Comparison of ENCODE assay signal across 8 cellular contexts in the genomic region with DNA sequence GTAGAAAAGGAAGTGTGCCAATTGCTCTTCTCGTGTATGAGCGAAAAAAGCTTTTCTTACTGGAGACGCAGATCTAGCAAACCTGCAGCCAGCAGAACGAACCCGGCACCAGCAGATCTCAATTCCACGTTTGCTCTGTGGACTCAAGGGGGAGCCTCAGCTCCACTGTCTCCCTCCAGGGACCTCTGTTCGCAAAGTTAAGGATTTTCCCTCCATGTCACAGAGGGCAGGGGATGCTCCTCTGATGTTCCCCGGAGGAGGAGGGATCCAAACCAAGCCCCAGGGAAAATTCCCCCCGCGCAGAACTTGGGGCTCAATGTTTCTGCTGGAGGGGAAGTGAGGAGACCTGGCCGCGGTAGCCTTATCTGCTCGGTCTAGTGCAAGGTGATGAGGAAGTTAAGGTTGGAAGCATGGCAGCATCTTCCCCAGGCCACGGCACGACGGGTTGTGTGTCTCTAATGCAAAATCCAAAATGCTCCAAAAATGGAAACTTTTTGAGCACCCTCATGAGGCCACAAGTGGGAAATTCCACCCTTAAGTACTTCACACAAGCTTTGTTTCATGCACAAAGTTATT. TPM values are rescaled to one million over a fixed set of nuclear protein-coding genes. Genes with fewer than 3 reads are reported as not detected.
DNase-seq lines count a peak whose midpoint lies in the region; ATAC-seq, FAIRE-seq and TF ChIP-seq lines count a peak whose summit lies in the region.

No MANE protein-coding gene starts in this region.

- no peaks in the 10 kb centered on the region for H3K79me2 ChIP-seq in H1 (ENCODE audit: control insufficient read depth in 1 of 2, insufficient read depth in 2 of 2, low read length in 2 of 2)

- H3K4me1 Mint-ChIP-seq in nephron progenitor cell: peaks cover 51% of the 10 kb centered on the region

- no peak for FAIRE-seq in H1 (lab: Jason Lieb, UNC)

- H3K9ac ChIP-seq in H1 (replicated peaks in 1 of 4; ENCODE audit: extremely low read depth in 1 of 4, low read depth in 3 of 4, low read length in 3 of 4): no peak overlapping the region

- CTCF ChIA-PET in H1 (lab: Charles Lee; ENCODE audit: partially characterized antibody): interaction anchor here (0.6 to 3.4 kb wide), 47 partner anchors 9 to 151 kb away, joined by 3 to 27 read pairs (median 4); partner anchors contain the start of gene TTYH3

- H4K20me1 ChIP-seq in H1 (replicated peaks in 1 of 2; ENCODE audit: control insufficient read depth in 1 of 2, insufficient read depth in 2 of 2, low read length in 2 of 2): peaks cover 0 to 4% of the 10 kb centered on the region in 2 experiments

- H4K91ac ChIP-seq in H1 (replicated peaks; ENCODE audit: insufficient read length, low read length): no peak overlapping the region

- no peak overlapping the region for H2AFZ ChIP-seq in H1 (ENCODE audit: low read length)

- no peak for TF ChIP-seq EP300 in H1 (IDR thresholded peaks at IDR 0.05; ENCODE audit: borderline replicate concordance in 1 of 2, low read depth in 2 of 2, low read length in 2 of 2)

- H2BK5ac ChIP-seq in H1 (ENCODE audit: low read depth, low read length): no peak overlapping the region

- 74% methylated on average over 16 of the region's 16 CpGs; no CpG with 5 or more reads in 1 of the 2 experiments for WGBS in H1 (ENCODE audit: extremely low coverage in 1 of 2, insufficient coverage in 1 of 2, insufficient read length in 1 of 2, insufficient replicate concordance in 2 of 2, low coverage in 1 of 2, low lambda C conversion rate in 2 of 2, missing lambda C conversion rate in 1 of 2), 2 experiments

- no peak overlapping the region for H3K4me3 Mint-ChIP-seq in nephron progenitor cell

- H2BK20ac ChIP-seq in H1 (ENCODE audit: low read length): no peak overlapping the region

- H3K14ac ChIP-seq in H1 (ENCODE audit: insufficient read length): no peak overlapping the region

- ATAC-seq in GM18498 (IDR thresholded peaks at IDR 0.05; ENCODE audit: unreplicated experiment) (no peak), GM18520 (IDR thresholded peaks at IDR 0.05; ENCODE audit: unreplicated experiment) (no peak)

- peaks cover 0 to 6% (median 2%) of the 10 kb centered on the region in 4 experiments; a peak in 4 of 7 replicates for H3K4me1 ChIP-seq in H1 (replicated peaks in 1 of 4; ENCODE audit: control insufficient read depth in 3 of 4, insufficient read depth in 4 of 4, low read length in 3 of 4)

- TF ChIP-seq POLR2A in H1 (IDR thresholded peaks at IDR 0.05; ENCODE audit: control extremely low read depth in 1 of 2, low read depth in 2 of 2, low read length in 2 of 2): no peak

- peak; percentile 24 for DNase-seq in COLO668 (lab: John Stamatoyannopoulos, UW; ENCODE audit: unreplicated experiment)
- peak; percentile 14 for DNase-seq in NCI-H1092 (lab: John Stamatoyannopoulos, UW)
- peak; percentile 31 to 71 for DNase-seq in H1 (ENCODE audit: low read depth in 1 of 2, low spot score in 2 of 2)
- peak; percentile 36 for DNase-seq in nephron progenitor cell
- DNase-seq in NCI-H1436 (lab: John Stamatoyannopoulos, UW): no peak
- DNase-seq in RKO (ENCODE audit: low spot score): no peak

- no peak overlapping the region for H3K27ac Mint-ChIP-seq in nephron progenitor cell

- H3K36me3 Mint-ChIP-seq in nephron progenitor cell (ENCODE audit: low read depth): peaks cover 15% of the 10 kb centered on the region

- H3K23ac ChIP-seq in H1 (ENCODE audit: insufficient read length): no peak overlapping the region

- H3K36me3 ChIP-seq in H1 (ENCODE audit: control insufficient read depth in 2 of 4, insufficient read depth in 4 of 4, low read length in 3 of 4): no peaks in the 10 kb centered on the region

- peak; percentile 91 to 94 for TF ChIP-seq RAD21 in H1 (IDR thresholded peaks at IDR 0.05 in 1 of 2, conservative IDR thresholded peaks at IDR 0.05 in 1 of 2; ENCODE audit: low read depth in 2 of 2, low read length in 2 of 2)

- no peak overlapping the region for H3K18ac ChIP-seq in H1 (ENCODE audit: extremely low read depth, low read length)

- no peak overlapping the region for H3K27ac ChIP-seq in H1 (ENCODE audit: low read depth, low read length)

- TF ChIP-seq CTCF in H1 (IDR thresholded peaks at IDR 0.05; ENCODE audit: control extremely low read depth in 1 of 3, insufficient read depth in 1 of 3, low read depth in 1 of 3, low read length in 3 of 3) (peak; percentile 72 to 83 (median 77)), nephron progenitor cell (IDR thresholded peaks at IDR 0.05) (peak; percentile 33)

- peaks cover 3% of the 10 kb centered on the region for H3K27me3 Mint-ChIP-seq in nephron progenitor cell (ENCODE audit: low read depth, poor library complexity)

- H2BK12ac ChIP-seq in H1 (ENCODE audit: low read depth, low read length): no peak overlapping the region

- 0 out of 2 replicates have a peak overlapping the region, but pooled peaks have one; percentile 31 for H2BK15ac ChIP-seq in H1 (ENCODE audit: low read length)

- no peak overlapping the region for H3K4ac ChIP-seq in H1 (replicated peaks; ENCODE audit: insufficient read length, low read depth, low read length)

- H3K9me3 Mint-ChIP-seq in nephron progenitor cell: no peaks in the 10 kb centered on the region

- peaks cover 4% of the 10 kb centered on the region for H3K79me1 ChIP-seq in H1 (ENCODE audit: low read depth, low read length)

- no peaks in the 10 kb centered on the region for H3K27me3 ChIP-seq in H1 (replicated peaks in 1 of 4; ENCODE audit: control insufficient read depth in 3 of 4, extremely low read depth in 1 of 4, insufficient read depth in 3 of 4, low read length in 3 of 4)

- no peaks in the 10 kb centered on the region for H3K9me3 ChIP-seq in H1 (ENCODE audit: insufficient read depth in 2 of 2, low read depth in 1 of 2, low read length in 1 of 2)

- POLR2A ChIA-PET in H1 (lab: Charles Lee; ENCODE audit: partially characterized antibody): interaction anchor here (0.8 to 1.6 kb wide), 4 partner anchors 12 to 44 kb away, joined by 3 to 4 read pairs (median 3); partner anchors contain the start of gene BRAT1

- no peaks in the 10 kb centered on the region; the same call in 1 of the 2 replicates for H3K23me2 ChIP-seq in H1 (ENCODE audit: low read depth, low read length)

- no peak overlapping the region for H4K5ac ChIP-seq in H1 (ENCODE audit: insufficient read length, low read depth, low read length)

- no peak overlapping the region for H3K4me2 ChIP-seq in H1 (ENCODE audit: insufficient read depth in 1 of 2, low read depth in 2 of 2, low read length in 2 of 2)

- H2BK120ac ChIP-seq in H1 (replicated peaks; ENCODE audit: low read depth, low read length): no peak overlapping the region

- no peak overlapping the region for H4K8ac ChIP-seq in H1 (ENCODE audit: extremely low read depth, insufficient read depth, low read length)

- H2AK5ac ChIP-seq in H1 (ENCODE audit: low read depth, low read length): no peak overlapping the region

- H3K56ac ChIP-seq in H1 (replicated peaks; ENCODE audit: insufficient read length, low read depth, low read length): no peak overlapping the region

- no peak overlapping the region for H3K4me3 ChIP-seq in H1 (ENCODE audit: extremely low read depth in 1 of 4, insufficient read depth in 2 of 4, low read depth in 3 of 4, low read length in 4 of 4)

TF ChIP-seq in H1, 55 proteins besides CTCF, POLR2A, EP300 and RAD21:
- TF ChIP-seq ZNF274 (IDR thresholded peaks at IDR 0.05; ENCODE audit: borderline replicate concordance, extremely low read depth, low read length): no peak
- TF ChIP-seq CBX8 (IDR thresholded peaks at IDR 0.05; ENCODE audit: borderline replicate concordance, low read depth, low read length): no peak
- peak; percentile 36; the same call in 1 of the 2 replicates for TF ChIP-seq GABPA (IDR thresholded peaks at IDR 0.05; ENCODE audit: borderline replicate concordance, insufficient read depth, low read length)

RNA-seq across cellular contexts. Expression of gene IQCE, which starts 9.0 kb away (rescaled TPM):
- total RNA-seq in H1 (2021; fragmentation: NEBNext Ultra II Directional; extraction: Animal tissue kit (Norgen Biotek cat#: 25700)): 4.9 and 5.7 TPM in 2 replicates
- 2.2 and 3.1 TPM in 2 replicates for polyA plus RNA-seq in H1 (2011; rRNA removed)
- polyA plus RNA-seq in H1 (2011; cell fraction: cytosol; rRNA removed): 3.1 TPM
- polyA plus RNA-seq in H1 (2011; cell fraction: nucleus; rRNA removed): 7.4 TPM
- 3.0 to 4.0 TPM (median 3.7 TPM) in 4 replicates for polyA plus RNA-seq in H1 (2012, experiment 1 of 2)
- polyA plus RNA-seq in H1 (2012, experiment 2 of 2): 2.0 TPM
- 2.6 TPM for polyA plus RNA-seq in H1 (2013, experiment 1 of 2)
- polyA plus RNA-seq in H1 (2013, experiment 2 of 2): 2.5 TPM
- polyA minus RNA-seq in H1 (2011; rRNA and poly(A)+ RNA removed): 2.8 and 3.1 TPM in 2 replicates
- 2.8 TPM for polyA minus RNA-seq in H1 (2011; cell fraction: cytosol; rRNA and poly(A)+ RNA removed)
- 6.4 TPM for polyA minus RNA-seq in H1 (2011; cell fraction: nucleus; rRNA and poly(A)+ RNA removed)

RNA-seq across cellular contexts. Expression of gene BRAT1, which starts 12.4 kb away (rescaled TPM):
- total RNA-seq in H1 (2021; fragmentation: NEBNext Ultra II Directional; extraction: Animal tissue kit (Norgen Biotek cat#: 25700)): 42.3 and 45.2 TPM in 2 replicates
- polyA plus RNA-seq in H1 (2011; rRNA removed): 36.8 and 60.5 TPM in 2 replicates
- polyA plus RNA-seq in H1 (2011; cell fraction: cytosol; rRNA removed): 40.8 TPM
- 163 TPM for polyA plus RNA-seq in H1 (2011; cell fraction: nucleus; rRNA removed)
- polyA plus RNA-seq in H1 (2012, experiment 1 of 2): 30.5 to 38.9 TPM (median 37.6 TPM) in 4 replicates
- 34.5 TPM for polyA plus RNA-seq in H1 (2012, experiment 2 of 2)
- 25.6 TPM for polyA plus RNA-seq in H1 (2013, experiment 1 of 2)
- 21.6 TPM for polyA plus RNA-seq in H1 (2013, experiment 2 of 2)
- 10.4 and 12.6 TPM in 2 replicates for polyA minus RNA-seq in H1 (2011; rRNA and poly(A)+ RNA removed)
- 21.5 TPM for polyA minus RNA-seq in H1 (2011; cell fraction: cytosol; rRNA and poly(A)+ RNA removed)
- 25.1 TPM for polyA minus RNA-seq in H1 (2011; cell fraction: nucleus; rRNA and poly(A)+ RNA removed)

RNA-seq across cellular contexts. Expression of gene LFNG, which starts 48.2 kb away (rescaled TPM):
- total RNA-seq in H1 (2021; fragmentation: NEBNext Ultra II Directional; extraction: Animal tissue kit (Norgen Biotek cat#: 25700)): 28.9 and 31.6 TPM in 2 replicates
- 35.6 and 53.0 TPM in 2 replicates for polyA plus RNA-seq in H1 (2011; rRNA removed)
- polyA plus RNA-seq in H1 (2011; cell fraction: cytosol; rRNA removed): 34.6 TPM
- 59.9 TPM for polyA plus RNA-seq in H1 (2011; cell fraction: nucleus; rRNA removed)
- polyA plus RNA-seq in H1 (2012, experiment 1 of 2): 25.2 to 37.3 TPM (median 35.0 TPM) in 4 replicates
- polyA plus RNA-seq in H1 (2012, experiment 2 of 2): 31.6 TPM
- 26.6 TPM for polyA plus RNA-seq in H1 (2013, experiment 1 of 2)
- polyA plus RNA-seq in H1 (2013, experiment 2 of 2): 29.4 TPM
- polyA minus RNA-seq in H1 (2011; rRNA and poly(A)+ RNA removed): 15.4 and 17.4 TPM in 2 replicates
- 36.6 TPM for polyA minus RNA-seq in H1 (2011; cell fraction: cytosol; rRNA and poly(A)+ RNA removed)
- 37.5 TPM for polyA minus RNA-seq in H1 (2011; cell fraction: nucleus; rRNA and poly(A)+ RNA removed)

Comparison
In these comparisons a context has a peak if more than half of its experiments do, and no peak if none do; other contexts are left out.
1. DNase-seq: peak in COLO668 (single experiment), NCI-H1092 (single experiment), H1 (2 of 2) and nephron progenitor cell (single experiment); none in NCI-H1436 (single experiment) and RKO (single experiment).